ENCODE assay signal across 7 cellular contexts in the genomic region with DNA sequence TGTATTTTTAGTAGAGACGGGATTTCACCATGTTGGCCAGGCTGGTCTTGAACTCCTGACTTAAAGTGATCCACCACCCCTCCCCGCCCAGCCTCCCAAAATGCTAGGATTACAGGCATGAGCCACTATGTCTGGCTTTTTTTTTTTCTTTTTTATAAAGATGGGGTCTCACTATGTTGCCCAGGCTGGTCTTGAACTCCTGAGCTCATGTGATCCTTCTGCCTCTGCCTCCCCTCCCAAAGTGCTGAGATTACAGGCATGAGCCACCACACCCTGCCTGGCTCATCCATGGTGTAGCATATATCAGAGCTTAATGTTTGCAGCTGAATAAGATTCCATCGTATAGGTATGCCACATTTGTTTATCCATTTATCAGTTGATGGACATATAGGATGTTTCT. TPM values are rescaled to one million over a fixed set of nuclear protein-coding genes. Genes with fewer than 3 reads are reported as not detected.
DNase-seq lines count a peak whose midpoint lies in the region; ATAC-seq, FAIRE-seq and TF ChIP-seq lines count a peak whose summit lies in the region.
"Not testable (repeated sequence)": the region's sequence is repeated elsewhere in the genome, so short reads cannot be mapped to it uniquely, and the experiment has no call there.

No MANE protein-coding gene starts in this region.

- H2AFZ ChIP-seq in SK-N-SH (ENCODE audit: low read depth): peak overlapping the region; percentile 68; the same call in 1 of the 2 replicates
- H2AFZ ChIP-seq in K562 (ENCODE audit: low read depth, low read length); osteoblast (ENCODE audit: low read length); smooth muscle cell (ENCODE audit: low read depth): not testable (repeated sequence)

- H3K9me3 ChIP-seq in AG04450 (ENCODE audit: control insufficient read depth, insufficient read depth, low read length); SK-N-SH; K562 (replicated peaks; ENCODE audit: control insufficient read depth, insufficient read depth, low read depth, low read length); osteoblast (ENCODE audit: low read depth, low read length); smooth muscle cell (replicated peaks; ENCODE audit: low read depth): not testable (repeated sequence)

- not testable (repeated sequence) for H3K9me3 Mint-ChIP-seq in HFFc6

- H3K79me2 ChIP-seq in SK-N-SH (ENCODE audit: insufficient read depth); K562 (ENCODE audit: control insufficient read depth, insufficient read depth, low read length); osteoblast (ENCODE audit: insufficient read depth, low read length); smooth muscle cell (ENCODE audit: low read depth): not testable (repeated sequence)

- in situ Hi-C loops in K562 (cut with MboI): not testable (repeated sequence)

- H3K27me3 Mint-ChIP-seq in HFFc6 (ENCODE audit: insufficient read depth): not testable (repeated sequence)

- 95% methylated on average over 3 of the region's 3 CpGs for WGBS in SK-N-SH (ENCODE audit: low lambda C conversion rate)
- WGBS in K562 (ENCODE audit: insufficient coverage, low coverage, missing lambda C conversion rate): 56% methylated on average over 3 of the region's 3 CpGs
- WGBS in smooth muscle cell (ENCODE audit: low lambda C conversion rate): 97% methylated on average over 3 of the region's 3 CpGs

- TF ChIP-seq POLR2A in K562 (conservative IDR thresholded peaks at IDR 0.05): not testable (repeated sequence)

- H4K20me1 ChIP-seq in SK-N-SH (ENCODE audit: insufficient read depth); K562 (replicated peaks; ENCODE audit: control insufficient read depth, insufficient read depth, low read length); osteoblast (ENCODE audit: insufficient read depth, low read length); smooth muscle cell (ENCODE audit: low read depth): not testable (repeated sequence)

- H3F3A ChIP-seq in SK-N-SH (replicated peaks; ENCODE audit: insufficient read depth); smooth muscle cell (ENCODE audit: low read depth): not testable (repeated sequence)

- not testable (repeated sequence) for H3K27me3 ChIP-seq in AG04450 (ENCODE audit: control insufficient read depth, insufficient read depth, low read length); SK-N-SH (ENCODE audit: insufficient read depth); K562 (ENCODE audit: control insufficient read depth in 2 of 2, insufficient read depth in 2 of 2, low read length in 2 of 2); osteoblast (ENCODE audit: insufficient read depth, low read length); smooth muscle cell (ENCODE audit: low read depth)

- FAIRE-seq in K562 (lab: Jason Lieb, UNC): not testable (repeated sequence)

- POLR2A ChIA-PET in AG04450 (lab: Yijun Ruan, JAX) (interaction anchor here (0.7 kb wide), 1 partner anchor 8 kb away, joined by 4 read pairs; no protein-coding TSS in a partner anchor), K562 (lab: Yijun Ruan, JAX) (interaction anchor here (0.6 kb wide), 1 partner anchor 11 kb away, joined by 4 read pairs; no protein-coding TSS in a partner anchor)
- POLR2A ChIA-PET in SK-N-SH (lab: Yijun Ruan, JAX): not testable (repeated sequence)

- not testable (repeated sequence) for H3K4me1 ChIP-seq in SK-N-SH (ENCODE audit: control insufficient read depth in 1 of 2, insufficient read depth in 2 of 2, low read depth in 1 of 2, low read length in 1 of 2); K562 (replicated peaks in 1 of 2; ENCODE audit: control insufficient read depth in 2 of 2, insufficient read depth in 2 of 2, low read length in 2 of 2); osteoblast (ENCODE audit: insufficient read depth, low read length); smooth muscle cell (ENCODE audit: low read depth)

- H3K36me3 Mint-ChIP-seq in HFFc6 (ENCODE audit: low read depth): not testable (repeated sequence)

- H3K9me1 ChIP-seq in K562 (ENCODE audit: control insufficient read depth, insufficient read depth, low read length): not testable (repeated sequence)

- peak overlapping the region; percentile 27; the same call in 1 of the 2 replicates for H3K4me2 ChIP-seq in SK-N-SH
- H3K4me2 ChIP-seq in K562 (ENCODE audit: insufficient read depth, low read length); osteoblast (ENCODE audit: insufficient read depth, low read length): not testable (repeated sequence)
- H3K4me2 ChIP-seq in smooth muscle cell: peak overlapping the region; percentile 59

- H3K4me3 ChIP-seq in AG04450 (ENCODE audit: low read depth, low read length); SK-N-SH (ENCODE audit: low read depth in 2 of 2, low read length in 1 of 2); K562; osteoblast (ENCODE audit: insufficient read depth, low read length); smooth muscle cell: not testable (repeated sequence)

- peak overlapping the region; percentile 59 for H3K27ac Mint-ChIP-seq in HFFc6

- peaks cover 17% of the 10 kb centered on the region for H3K4me1 Mint-ChIP-seq in HFFc6 (ENCODE audit: low read depth)

- DNase-seq in AG04450 (ENCODE audit: low read depth, low spot score); HFFc6; SK-N-SH; K562 (ENCODE audit: extremely low read depth in 1 of 4, low spot score in 3 of 4); epithelial cell of prostate (ENCODE audit: low read depth, low spot score); osteoblast (ENCODE audit: insufficient read length, low spot score, missing footprints); smooth muscle cell (lab: John Stamatoyannopoulos, UW; ENCODE audit: unreplicated experiment): not testable (repeated sequence)

- TF ChIP-seq RAD21 in SK-N-SH (IDR thresholded peaks at IDR 0.05; ENCODE audit: low read length); K562 (CRISPR knock-in tag; conservative IDR thresholded peaks at IDR 0.05 in 1 of 2, IDR thresholded peaks at IDR 0.05 in 1 of 2): not testable (repeated sequence)

- H3K4me3 Mint-ChIP-seq in HFFc6: not testable (repeated sequence)

- not testable (repeated sequence) for H3K9me2 ChIP-seq in SK-N-SH

- H3K9ac ChIP-seq in SK-N-SH; K562 (ENCODE audit: insufficient read depth in 1 of 2, low read depth in 2 of 2, low read length in 2 of 2); smooth muscle cell (ENCODE audit: low read depth): not testable (repeated sequence)

- CTCF ChIA-PET in AG04450 (lab: Charles Lee): interaction anchor here (0.7 kb wide), 2 partner anchors 61 to 705 kb away, joined by 3 to 4 read pairs; no protein-coding TSS in a partner anchor
- CTCF ChIA-PET in SK-N-SH (lab: Yijun Ruan, JAX); K562 (lab: Yijun Ruan, JAX; ENCODE audit: low intra/inter-chr PET ratio): not testable (repeated sequence)

- ATAC-seq in K562: not testable (repeated sequence)

- intact Hi-C loops in K562 (cut with micrococcal nuclease): not testable (repeated sequence)

- TF ChIP-seq EP300 in SK-N-SH (IDR thresholded peaks at IDR 0.05; ENCODE audit: borderline replicate concordance in 1 of 2, low read depth in 1 of 2, low read length in 1 of 2); K562 (IDR thresholded peaks at IDR 0.05; ENCODE audit: low read length): not testable (repeated sequence)

- TF ChIP-seq CTCF in AG04450 (IDR thresholded peaks at IDR 0.05; ENCODE audit: low read depth, low read length); HFFc6 (IDR thresholded peaks at IDR 0.05); SK-N-SH (IDR thresholded peaks at IDR 0.05); K562 (IDR thresholded peaks at IDR 0.05 in 2 of 3, conservative IDR thresholded peaks at IDR 0.05 in 1 of 3; ENCODE audit: insufficient read depth in 2 of 3, low read depth in 1 of 3, low read length in 3 of 3); osteoblast (IDR thresholded peaks at IDR 0.05; ENCODE audit: extremely low read depth, low read depth, low read length); smooth muscle cell (IDR thresholded peaks at IDR 0.05; ENCODE audit: borderline replicate concordance, insufficient read depth, poor library complexity, severe bottlenecking): not testable (repeated sequence)

- H3K27ac ChIP-seq in AG04450 (ENCODE audit: low read depth, low read length): peak overlapping the region; percentile 41
- H3K27ac ChIP-seq in SK-N-SH (ENCODE audit: low read depth in 2 of 2, low read length in 1 of 2): peak overlapping the region in 1 of 2 experiments; percentile 63; a peak in 2 of 4 replicates
- not testable (repeated sequence) for H3K27ac ChIP-seq in K562 (ENCODE audit: extremely low read depth, low read depth, low read length); smooth muscle cell (ENCODE audit: low read depth)
- H3K27ac ChIP-seq in epithelial cell of prostate: peak overlapping the region; percentile 6
- peak overlapping the region; percentile 67 for H3K27ac ChIP-seq in osteoblast (ENCODE audit: low read depth, low read length)

- not testable (repeated sequence) for BruUV-seq in K562 (replicated peaks; lab: Mats Ljungman, UMichigan)

- H3K36me3 ChIP-seq in SK-N-SH (replicated peaks in 1 of 2; ENCODE audit: control insufficient read depth in 1 of 2, insufficient read depth in 2 of 2, low read length in 1 of 2); K562 (ENCODE audit: control insufficient read depth, insufficient read depth, low read length); osteoblast (ENCODE audit: insufficient read depth, low read length); smooth muscle cell (ENCODE audit: low read depth): not testable (repeated sequence)

RNA-seq across cellular contexts. Expression of a gene that starts 55.9 kb away (rescaled TPM):
- polyA plus RNA-seq in AG04450 (2011; rRNA removed) (0.62 and 0.92 TPM in 2 replicates), SK-N-SH (2012; rRNA removed) (38.7 and 52.4 TPM in 2 replicates), K562 (2011; rRNA removed) (0.22 and 0.29 TPM in 2 replicates), K562 (2014; fragmentation: Illumina TruSeq; extraction: Trizol) (0.18 and 0.19 TPM in 2 replicates), K562 (2014; fragmentation: Nextera tagmentation; extraction: Ambion mirVana) (under 1 TPM in 1 of 2 experiments, not detected in 1; 0.04 TPM), K562 (2014; rRNA removed) (0.12 and 0.13 TPM in 2 replicates), smooth muscle cell (0.39 and 1.1 TPM in 2 replicates)
- polyA minus RNA-seq in AG04450 (2011; rRNA and poly(A)+ RNA removed): 0.97 and 1.2 TPM in 2 replicates
- 1 to 10 TPM; 1.5 to 2.1 (median 1.5) TPM for total RNA-seq in HFFc6 (2021; fragmentation: NEBNext Ultra II Directional; extraction: Animal tissue kit (Norgen Biotek cat#: 25700))
- polyA plus RNA-seq in SK-N-SH (2012; cell fraction: cytosol; rRNA removed): 26.0 and 37.9 TPM in 2 replicates
- polyA plus RNA-seq in SK-N-SH (2012; cell fraction: nucleus; rRNA removed): 61.9 and 84.2 TPM in 2 replicates
- 0.88 and 1.3 TPM in 2 replicates for total RNA-seq in K562 (2011; cell fraction: chromatin; rRNA removed; ENCODE audit: low replicate concordance)
- 0.92 and 1.2 TPM in 2 replicates for total RNA-seq in K562 (2011; cell fraction: nucleolus; rRNA removed)
- 0.53 and 1.2 TPM in 2 replicates for total RNA-seq in K562 (2011; cell fraction: nucleoplasm; rRNA removed)
- total RNA-seq in K562 (2014; rRNA removed) (0.04 and 0.09 TPM in 2 replicates), K562 (2014; rRNA removed; fragmentation: Illumina TruSeq; extraction: Trizol) (0.07 and 0.10 TPM in 2 replicates), K562 (2015; rRNA removed; fragmentation: Illumina TruSeq; extraction: Trizol) (0.14 and 0.23 TPM in 2 replicates), K562 (2021) (0.33 and 0.38 TPM in 2 replicates), osteoblast (1.4 and 1.5 TPM in 2 replicates), smooth muscle cell (1.2 and 2.7 TPM in 2 replicates)
- polyA plus RNA-seq in K562 (2011; cell fraction: cytosol; rRNA removed): 0.19 and 0.49 TPM in 2 replicates
- 0.42 and 0.95 TPM in 2 replicates for polyA plus RNA-seq in K562 (2011; cell fraction: nucleus; rRNA removed)
- polyA plus RNA-seq in K562 (2012): 0.21 and 0.29 TPM in 2 replicates
- 0.18 and 0.53 TPM in 2 replicates for polyA minus RNA-seq in K562 (2011; rRNA and poly(A)+ RNA removed)
- polyA minus RNA-seq in K562 (2011; cell fraction: cytosol; rRNA and poly(A)+ RNA removed): not detected in 2 replicates
- 0.67 and 0.78 TPM in 2 replicates for polyA minus RNA-seq in K562 (2011; cell fraction: nucleus; rRNA and poly(A)+ RNA removed)
